ENCODE assay signal across 1 cellular context in the genomic region with DNA sequence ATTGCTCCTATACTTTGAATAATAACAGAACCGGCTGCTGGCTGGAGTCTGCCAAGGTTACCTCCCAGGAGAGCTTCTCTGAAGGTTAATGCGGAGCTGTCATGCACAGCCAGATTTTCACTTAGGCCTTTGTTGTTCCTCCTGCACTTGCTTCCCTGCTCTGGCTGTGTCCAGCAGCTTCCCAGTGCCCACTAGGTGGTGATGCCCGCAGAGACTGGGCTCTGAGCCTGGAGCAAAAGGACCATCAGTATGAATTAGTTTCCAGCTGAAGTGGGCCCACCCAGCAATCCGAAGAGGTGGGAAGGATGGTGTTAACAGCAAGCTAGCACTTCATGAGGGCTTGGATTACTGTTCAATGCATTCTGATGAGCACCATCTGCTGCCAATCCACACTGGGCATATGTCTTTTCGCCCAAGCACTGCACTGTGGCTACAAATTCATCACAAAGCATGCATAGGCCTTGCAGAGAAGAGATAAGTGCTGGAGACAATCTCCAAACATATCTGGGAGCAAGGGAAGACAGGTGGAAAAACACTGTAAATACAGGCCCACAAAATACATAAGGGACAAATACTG.
TF ChIP-seq lines count a peak whose summit lies in the region.

No MANE protein-coding gene starts in this region.

TF ChIP-seq in SK-N-SH, 30 proteins besides CTCF, POLR2A, EP300 and RAD21 (continued from another document):
- TF ChIP-seq, protein P1, sequence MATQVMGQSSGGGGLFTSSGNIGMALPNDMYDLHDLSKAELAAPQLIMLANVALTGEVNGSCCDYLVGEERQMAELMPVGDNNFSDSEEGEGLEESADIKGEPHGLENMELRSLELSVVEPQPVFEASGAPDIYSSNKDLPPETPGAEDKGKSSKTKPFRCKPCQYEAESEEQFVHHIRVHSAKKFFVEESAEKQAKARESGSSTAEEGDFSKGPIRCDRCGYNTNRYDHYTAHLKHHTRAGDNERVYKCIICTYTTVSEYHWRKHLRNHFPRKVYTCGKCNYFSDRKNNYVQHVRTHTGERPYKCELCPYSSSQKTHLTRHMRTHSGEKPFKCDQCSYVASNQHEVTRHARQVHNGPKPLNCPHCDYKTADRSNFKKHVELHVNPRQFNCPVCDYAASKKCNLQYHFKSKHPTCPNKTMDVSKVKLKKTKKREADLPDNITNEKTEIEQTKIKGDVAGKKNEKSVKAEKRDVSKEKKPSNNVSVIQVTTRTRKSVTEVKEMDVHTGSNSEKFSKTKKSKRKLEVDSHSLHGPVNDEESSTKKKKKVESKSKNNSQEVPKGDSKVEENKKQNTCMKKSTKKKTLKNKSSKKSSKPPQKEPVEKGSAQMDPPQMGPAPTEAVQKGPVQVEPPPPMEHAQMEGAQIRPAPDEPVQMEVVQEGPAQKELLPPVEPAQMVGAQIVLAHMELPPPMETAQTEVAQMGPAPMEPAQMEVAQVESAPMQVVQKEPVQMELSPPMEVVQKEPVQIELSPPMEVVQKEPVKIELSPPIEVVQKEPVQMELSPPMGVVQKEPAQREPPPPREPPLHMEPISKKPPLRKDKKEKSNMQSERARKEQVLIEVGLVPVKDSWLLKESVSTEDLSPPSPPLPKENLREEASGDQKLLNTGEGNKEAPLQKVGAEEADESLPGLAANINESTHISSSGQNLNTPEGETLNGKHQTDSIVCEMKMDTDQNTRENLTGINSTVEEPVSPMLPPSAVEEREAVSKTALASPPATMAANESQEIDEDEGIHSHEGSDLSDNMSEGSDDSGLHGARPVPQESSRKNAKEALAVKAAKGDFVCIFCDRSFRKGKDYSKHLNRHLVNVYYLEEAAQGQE (IDR thresholded peaks at IDR 0.05; ENCODE audit: low read depth, low read length): no peak
- TF ChIP-seq TCF12 (IDR thresholded peaks at IDR 0.05) (no peak), CHD2 (IDR thresholded peaks at IDR 0.05; ENCODE audit: low read length, partially characterized antibody) (no peak), POLR2AphosphoS5 (IDR thresholded peaks at IDR 0.05; ENCODE audit: low read depth, low read length) (no peak), NFIC (IDR thresholded peaks at IDR 0.05; ENCODE audit: borderline replicate concordance) (no peak), YY1 (IDR thresholded peaks at IDR 0.05; ENCODE audit: low read depth) (no peak), NRF1 (IDR thresholded peaks at IDR 0.05; ENCODE audit: low read depth, low read length) (no peak), FOXM1 (IDR thresholded peaks at IDR 0.05; ENCODE audit: low read depth) (no peak), RFX5 (IDR thresholded peaks at IDR 0.05; ENCODE audit: low read length) (no peak), RXRA (IDR thresholded peaks at IDR 0.05; ENCODE audit: borderline replicate concordance, low read depth) (no peak), MEF2A (IDR thresholded peaks at IDR 0.05; ENCODE audit: borderline replicate concordance, low read depth) (no peak), FOSL2 (IDR thresholded peaks at IDR 0.05; ENCODE audit: borderline replicate concordance, low read depth) (no peak), RCOR1 (IDR thresholded peaks at IDR 0.05; ENCODE audit: low read length) (no peak)
- TF ChIP-seq, protein P2, sequence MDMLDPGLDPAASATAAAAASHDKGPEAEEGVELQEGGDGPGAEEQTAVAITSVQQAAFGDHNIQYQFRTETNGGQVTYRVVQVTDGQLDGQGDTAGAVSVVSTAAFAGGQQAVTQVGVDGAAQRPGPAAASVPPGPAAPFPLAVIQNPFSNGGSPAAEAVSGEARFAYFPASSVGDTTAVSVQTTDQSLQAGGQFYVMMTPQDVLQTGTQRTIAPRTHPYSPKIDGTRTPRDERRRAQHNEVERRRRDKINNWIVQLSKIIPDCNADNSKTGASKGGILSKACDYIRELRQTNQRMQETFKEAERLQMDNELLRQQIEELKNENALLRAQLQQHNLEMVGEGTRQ (IDR thresholded peaks at IDR 0.05; ENCODE audit: borderline replicate concordance, low read depth, low read length): no peak
- TF ChIP-seq, protein P3, sequence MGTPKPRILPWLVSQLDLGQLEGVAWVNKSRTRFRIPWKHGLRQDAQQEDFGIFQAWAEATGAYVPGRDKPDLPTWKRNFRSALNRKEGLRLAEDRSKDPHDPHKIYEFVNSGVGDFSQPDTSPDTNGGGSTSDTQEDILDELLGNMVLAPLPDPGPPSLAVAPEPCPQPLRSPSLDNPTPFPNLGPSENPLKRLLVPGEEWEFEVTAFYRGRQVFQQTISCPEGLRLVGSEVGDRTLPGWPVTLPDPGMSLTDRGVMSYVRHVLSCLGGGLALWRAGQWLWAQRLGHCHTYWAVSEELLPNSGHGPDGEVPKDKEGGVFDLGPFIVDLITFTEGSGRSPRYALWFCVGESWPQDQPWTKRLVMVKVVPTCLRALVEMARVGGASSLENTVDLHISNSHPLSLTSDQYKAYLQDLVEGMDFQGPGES (IDR thresholded peaks at IDR 0.05; ENCODE audit: low read depth, low read length): no peak
- TF ChIP-seq, protein P4, sequence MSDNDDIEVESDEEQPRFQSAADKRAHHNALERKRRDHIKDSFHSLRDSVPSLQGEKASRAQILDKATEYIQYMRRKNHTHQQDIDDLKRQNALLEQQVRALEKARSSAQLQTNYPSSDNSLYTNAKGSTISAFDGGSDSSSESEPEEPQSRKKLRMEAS (IDR thresholded peaks at IDR 0.05; ENCODE audit: low read depth): no peak
- TF ChIP-seq, protein P5, sequence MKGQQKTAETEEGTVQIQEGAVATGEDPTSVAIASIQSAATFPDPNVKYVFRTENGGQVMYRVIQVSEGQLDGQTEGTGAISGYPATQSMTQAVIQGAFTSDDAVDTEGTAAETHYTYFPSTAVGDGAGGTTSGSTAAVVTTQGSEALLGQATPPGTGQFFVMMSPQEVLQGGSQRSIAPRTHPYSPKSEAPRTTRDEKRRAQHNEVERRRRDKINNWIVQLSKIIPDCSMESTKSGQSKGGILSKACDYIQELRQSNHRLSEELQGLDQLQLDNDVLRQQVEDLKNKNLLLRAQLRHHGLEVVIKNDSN (IDR thresholded peaks at IDR 0.05; ENCODE audit: borderline replicate concordance, low read depth): no peak
